Comparison of ENCODE assay signal across 16 cellular contexts in genomic region chr17:14619821-14620220, GRCh38.
A peak's percentile ranks its signal among the peaks of the same experiment; 100 is the strongest.
DNase-seq lines count a peak whose midpoint lies in the region; ATAC-seq, FAIRE-seq and TF ChIP-seq lines count a peak whose summit lies in the region.
"Had no signal": no experiment of that assay in that cellular context is flagged by ENCODE, and none has a peak within 500 bp of the region (broad histone marks: within the 10 kb centered on the region; RNA-seq: fewer than 3 reads in every experiment).

No MANE protein-coding gene starts in this region.

- dilution Hi-C loops in keratinocyte (cut with MboI; ENCODE audit: extremely low pct_ligation_motif_present, low sequenced_read_pairs): no loop called here

- no peak overlapping the region for H3K4me3 Mint-ChIP-seq in GM23338
- H3K4me3 Mint-ChIP-seq in WTC11: no peak overlapping the region
- H3K4me3 Mint-ChIP-seq in Caco-2 (ENCODE audit: unreplicated experiment): no peak overlapping the region
- H3K4me3 Mint-ChIP-seq: CD8-positive, alpha-beta T cell had no signal

- no peak overlapping the region for H3K4me3 ChIP-seq in GM23338
- no peak overlapping the region for H3K4me3 ChIP-seq in keratinocyte (ENCODE audit: control insufficient read depth in 2 of 3, extremely low read depth in 1 of 3, insufficient read depth in 2 of 3, low read depth in 1 of 3, low read length in 3 of 3)
- no peak overlapping the region for H3K4me3 ChIP-seq in Caco-2 (ENCODE audit: low read depth, low read length)
- H3K4me3 ChIP-seq: BLaER1, GM23248 had no signal

- no peaks in the 10 kb centered on the region for H3K9me3 Mint-ChIP-seq in GM23338
- peaks cover 7% of the 10 kb centered on the region for H3K9me3 Mint-ChIP-seq in WTC11
- H3K9me3 Mint-ChIP-seq in Caco-2 (ENCODE audit: unreplicated experiment): no peaks in the 10 kb centered on the region
- H3K9me3 Mint-ChIP-seq: CD8-positive, alpha-beta T cell had no signal

- peak overlapping the region; percentile 57; the same call in 1 of the 2 replicates for H2AFZ ChIP-seq in GM23338
- H2AFZ ChIP-seq in keratinocyte (ENCODE audit: control insufficient read depth, low read length): peak overlapping the region; percentile 49
- H2AFZ ChIP-seq: GM23248 had no signal

- H3K9ac ChIP-seq in keratinocyte (ENCODE audit: control insufficient read depth, extremely low read depth, insufficient read depth, low read length): no peak overlapping the region
- H3K9ac ChIP-seq: BLaER1, GM23248 had no signal

- H3K27ac Mint-ChIP-seq in GM23338 (no peak overlapping the region), WTC11 (peak overlapping the region; percentile 24; the same call in 1 of the 2 replicates), Caco-2 (ENCODE audit: unreplicated experiment) (no peak overlapping the region)
- H3K27ac Mint-ChIP-seq: CD8-positive, alpha-beta T cell had no signal

- ATAC-seq in GM23338 (no peak), WTC11 (no peak), HG03025 (IDR thresholded peaks at IDR 0.05; ENCODE audit: low FRiP score, unreplicated experiment) (no peak)
- ATAC-seq: CD8-positive, alpha-beta T cell had no signal

- H3K9me2 ChIP-seq in GM23338 (ENCODE audit: insufficient read depth): peaks cover 12% of the 10 kb centered on the region

- H3K36me3 ChIP-seq in GM23338 (ENCODE audit: insufficient read depth): no peaks in the 10 kb centered on the region
- no peaks in the 10 kb centered on the region for H3K36me3 ChIP-seq in keratinocyte (ENCODE audit: control insufficient read depth in 2 of 2, extremely low read depth in 1 of 2, insufficient read depth in 2 of 2, low read length in 2 of 2)
- no peaks in the 10 kb centered on the region for H3K36me3 ChIP-seq in Caco-2 (ENCODE audit: control insufficient read depth, insufficient read depth, low read length)
- H3K36me3 ChIP-seq: BLaER1 had no signal

- H3F3A ChIP-seq in GM23338 (replicated peaks; ENCODE audit: low read depth): no peaks in the 10 kb centered on the region

- H3K36me3 Mint-ChIP-seq in GM23338 (ENCODE audit: low read depth) (no peaks in the 10 kb centered on the region), WTC11 (no peaks in the 10 kb centered on the region), Caco-2 (ENCODE audit: insufficient read depth, unreplicated experiment) (no peaks in the 10 kb centered on the region)
- H3K36me3 Mint-ChIP-seq: CD8-positive, alpha-beta T cell had no signal

- H3K27me3 Mint-ChIP-seq in GM23338 (ENCODE audit: insufficient read depth, low read depth, poor library complexity) (no peaks in the 10 kb centered on the region), WTC11 (ENCODE audit: low read depth) (no peaks in the 10 kb centered on the region), Caco-2 (ENCODE audit: insufficient read depth, unreplicated experiment) (peaks cover 6% of the 10 kb centered on the region)

- FAIRE-seq in keratinocyte (lab: Jason Lieb, UNC): peak; percentile 94
- FAIRE-seq: G401.6, GM12891, H54 had no signal

- H3K4me1 ChIP-seq in GM23338 (ENCODE audit: insufficient read depth): peaks cover 17% of the 10 kb centered on the region
- peaks cover 14% of the 10 kb centered on the region for H3K4me1 ChIP-seq in keratinocyte (ENCODE audit: control insufficient read depth, extremely low read depth, insufficient read depth, low read length)
- no peaks in the 10 kb centered on the region for H3K4me1 ChIP-seq in Caco-2

- H3K9me1 ChIP-seq in keratinocyte (ENCODE audit: control insufficient read depth, extremely low read depth, insufficient read depth, low read length): no peaks in the 10 kb centered on the region

- H3K9me3 ChIP-seq in keratinocyte (ENCODE audit: control insufficient read depth, low read depth, low read length) (no peaks in the 10 kb centered on the region), Caco-2 (no peaks in the 10 kb centered on the region)

- H3K4me1 Mint-ChIP-seq in GM23338: peaks cover 13% of the 10 kb centered on the region
- H3K4me1 Mint-ChIP-seq in WTC11: peaks cover 14% of the 10 kb centered on the region
- H3K4me1 Mint-ChIP-seq in Caco-2 (ENCODE audit: low read depth, unreplicated experiment): no peaks in the 10 kb centered on the region

- H4K20me1 ChIP-seq in GM23338 (replicated peaks; ENCODE audit: insufficient read depth): no peaks in the 10 kb centered on the region
- no peaks in the 10 kb centered on the region for H4K20me1 ChIP-seq in keratinocyte (ENCODE audit: control insufficient read depth, extremely low read depth, insufficient read depth, low read length)
- H4K20me1 ChIP-seq: BLaER1 had no signal

- H3K4me2 ChIP-seq in GM23338 (no peak overlapping the region), keratinocyte (ENCODE audit: control insufficient read depth, extremely low read depth, insufficient read depth, low read depth, low read length) (no peak overlapping the region)
- H3K4me2 ChIP-seq: BLaER1 had no signal

- DNase-seq in GM23338 (ENCODE audit: low spot score): no peak
- DNase-seq in WTC11 (ENCODE audit: low spot score): no peak
- DNase-seq in epithelial cell of prostate (ENCODE audit: low read depth, low spot score): peak; percentile 64
- DNase-seq in keratinocyte (ENCODE audit: low read depth, low spot score): peak; percentile 15
- no peak for DNase-seq in Caco-2
- no peak for DNase-seq in NCI-H2227 treated with DMSO at 0.1 percent for 48 hours (lab: John Stamatoyannopoulos, UW)
- DNase-seq: 8988T; CD8-positive, alpha-beta T cell; GM23248; HCEC 1CT had no signal

- H3K79me2 ChIP-seq in GM23338 (replicated peaks; ENCODE audit: insufficient read depth) (no peaks in the 10 kb centered on the region), keratinocyte (ENCODE audit: control insufficient read depth, insufficient read depth, low read length) (no peaks in the 10 kb centered on the region)

- CTCF ChIA-PET in WTC11 (lab: Charles Lee) (no interaction called here), Caco-2 (lab: Charles Lee) (no interaction called here)

- BruUV-seq in Caco-2 (replicated peaks; lab: Mats Ljungman, UMichigan): no TSS peak

- no peaks in the 10 kb centered on the region for H3K27me3 ChIP-seq in GM23338 (ENCODE audit: insufficient read depth)
- no peaks in the 10 kb centered on the region for H3K27me3 ChIP-seq in keratinocyte (ENCODE audit: control insufficient read depth, extremely low read depth, insufficient read depth, low read length)
- no peaks in the 10 kb centered on the region for H3K27me3 ChIP-seq in Caco-2 (replicated peaks; ENCODE audit: control insufficient read depth, insufficient read depth, low read length)
- H3K27me3 ChIP-seq: BLaER1 had no signal

- intact Hi-C loops in Caco-2 (cut with micrococcal nuclease; ENCODE audit: unreplicated experiment): no loop called here

- POLR2A ChIA-PET in WTC11 (lab: Charles Lee) (no interaction called here), Caco-2 (lab: Charles Lee) (no interaction called here)

- no peak for TF ChIP-seq CTCF in GM23338 (conservative IDR thresholded peaks at IDR 0.05; ENCODE audit: low read depth in 2 of 2)
- TF ChIP-seq CTCF in WTC11 (IDR thresholded peaks at IDR 0.05): no peak
- TF ChIP-seq CTCF in keratinocyte (optimal IDR thresholded peaks at IDR 0.05 in 1 of 3, IDR thresholded peaks at IDR 0.05 in 1 of 3, conservative IDR thresholded peaks at IDR 0.05 in 1 of 3; ENCODE audit: extremely low read depth in 1 of 3, insufficient read depth in 2 of 3, low read length in 3 of 3): no peak
- no peak for TF ChIP-seq CTCF in Caco-2 (IDR thresholded peaks at IDR 0.05; ENCODE audit: insufficient read depth in 1 of 2, low read depth in 1 of 2, low read length in 1 of 2, severe bottlenecking in 1 of 2, unreplicated experiment in 1 of 2)

- H3K27ac ChIP-seq in GM23338 (ENCODE audit: low read depth): no peak overlapping the region
- H3K27ac ChIP-seq in epithelial cell of prostate: no peak overlapping the region
- no peak overlapping the region for H3K27ac ChIP-seq in keratinocyte (ENCODE audit: control insufficient read depth, insufficient read depth, low read length)
- H3K27ac ChIP-seq: BLaER1, GM23248, HL-60 had no signal

TF ChIP-seq in GM23338, 12 proteins besides CTCF, POLR2A, EP300 and RAD21 (continues in another document):
- TF ChIP-seq EZH2 (IDR thresholded peaks at IDR 0.05; ENCODE audit: low read depth, unreplicated experiment) (no peak), CREB1 (CRISPR knock-in tag; IDR thresholded peaks at IDR 0.05; ENCODE audit: low read depth) (no peak), NANOG (IDR thresholded peaks at IDR 0.05; ENCODE audit: borderline replicate concordance) (no peak)

TF ChIP-seq in WTC11, 78 proteins besides CTCF, POLR2A, EP300 and RAD21 (continues in another document):
- no peak for TF ChIP-seq GRHL2 (CRISPR knock-in tag; IDR thresholded peaks at IDR 0.05; ENCODE audit: insufficient replicate concordance, severe bottlenecking)
- TF ChIP-seq, protein P1, sequence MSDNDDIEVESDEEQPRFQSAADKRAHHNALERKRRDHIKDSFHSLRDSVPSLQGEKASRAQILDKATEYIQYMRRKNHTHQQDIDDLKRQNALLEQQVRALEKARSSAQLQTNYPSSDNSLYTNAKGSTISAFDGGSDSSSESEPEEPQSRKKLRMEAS (CRISPR knock-in tag; IDR thresholded peaks at IDR 0.05): no peak
- no peak for TF ChIP-seq ZNF396 (CRISPR knock-in tag; IDR thresholded peaks at IDR 0.05; ENCODE audit: borderline replicate concordance)
- TF ChIP-seq, protein P2, sequence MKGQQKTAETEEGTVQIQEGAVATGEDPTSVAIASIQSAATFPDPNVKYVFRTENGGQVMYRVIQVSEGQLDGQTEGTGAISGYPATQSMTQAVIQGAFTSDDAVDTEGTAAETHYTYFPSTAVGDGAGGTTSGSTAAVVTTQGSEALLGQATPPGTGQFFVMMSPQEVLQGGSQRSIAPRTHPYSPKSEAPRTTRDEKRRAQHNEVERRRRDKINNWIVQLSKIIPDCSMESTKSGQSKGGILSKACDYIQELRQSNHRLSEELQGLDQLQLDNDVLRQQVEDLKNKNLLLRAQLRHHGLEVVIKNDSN (CRISPR knock-in tag; IDR thresholded peaks at IDR 0.05): no peak
- TF ChIP-seq ZNF671 (CRISPR knock-in tag; IDR thresholded peaks at IDR 0.05): no peak
- no peak for TF ChIP-seq FOXK1 (CRISPR knock-in tag; IDR thresholded peaks at IDR 0.05)
- TF ChIP-seq, protein P3, sequence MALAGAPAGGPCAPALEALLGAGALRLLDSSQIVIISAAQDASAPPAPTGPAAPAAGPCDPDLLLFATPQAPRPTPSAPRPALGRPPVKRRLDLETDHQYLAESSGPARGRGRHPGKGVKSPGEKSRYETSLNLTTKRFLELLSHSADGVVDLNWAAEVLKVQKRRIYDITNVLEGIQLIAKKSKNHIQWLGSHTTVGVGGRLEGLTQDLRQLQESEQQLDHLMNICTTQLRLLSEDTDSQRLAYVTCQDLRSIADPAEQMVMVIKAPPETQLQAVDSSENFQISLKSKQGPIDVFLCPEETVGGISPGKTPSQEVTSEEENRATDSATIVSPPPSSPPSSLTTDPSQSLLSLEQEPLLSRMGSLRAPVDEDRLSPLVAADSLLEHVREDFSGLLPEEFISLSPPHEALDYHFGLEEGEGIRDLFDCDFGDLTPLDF (CRISPR knock-in tag; IDR thresholded peaks at IDR 0.05): no peak

Comparison
In these comparisons a context has a peak if more than half of its experiments do, and no peak if none do; other contexts are left out.
1. DNase-seq: peak in epithelial cell of prostate (single experiment) and keratinocyte (single experiment); none in GM23338 (single experiment), WTC11 (single experiment), Caco-2 (0 of 2) and NCI-H2227 treated with DMSO at 0.1 percent for 48 hours (single experiment).